Comparison of ENCODE assay signal across 4 cellular contexts in genomic region chrX:154619182-154619581, GRCh38. TPM values are rescaled to one million over a fixed set of nuclear protein-coding genes. Genes with fewer than 3 reads are reported as not detected.
"Had no signal": no experiment of that assay in that cellular context is flagged by ENCODE, and none has a peak within 500 bp of the region (broad histone marks: within the 10 kb centered on the region; RNA-seq: fewer than 3 reads in every experiment).

Gene CTAG1B, minus strand, starts transcription at chrX:154619282. Its CDS starts 64 bp downstream, at chrX:154619218.

RNA-seq across cellular contexts. Expression of gene CTAG1B, which starts in this region (rescaled TPM):
- total RNA-seq: LHCN-M2, M059J, MCF 10A, NCI-H460 had no signal
